In genomic region chr6:85675030-85675819, GRCh38 we compare ENCODE assay signal across 1 cellular context.
TF ChIP-seq lines count a peak whose summit lies in the region.

No MANE protein-coding gene starts in this region.

TF ChIP-seq in A549, 52 proteins besides CTCF, POLR2A, EP300 and RAD21 (continued from another document):
- TF ChIP-seq, protein P1, sequence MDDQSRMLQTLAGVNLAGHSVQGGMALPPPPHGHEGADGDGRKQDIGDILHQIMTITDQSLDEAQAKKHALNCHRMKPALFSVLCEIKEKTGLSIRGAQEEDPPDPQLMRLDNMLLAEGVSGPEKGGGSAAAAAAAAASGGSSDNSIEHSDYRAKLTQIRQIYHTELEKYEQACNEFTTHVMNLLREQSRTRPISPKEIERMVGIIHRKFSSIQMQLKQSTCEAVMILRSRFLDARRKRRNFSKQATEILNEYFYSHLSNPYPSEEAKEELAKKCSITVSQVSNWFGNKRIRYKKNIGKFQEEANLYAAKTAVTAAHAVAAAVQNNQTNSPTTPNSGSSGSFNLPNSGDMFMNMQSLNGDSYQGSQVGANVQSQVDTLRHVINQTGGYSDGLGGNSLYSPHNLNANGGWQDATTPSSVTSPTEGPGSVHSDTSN (IDR thresholded peaks at IDR 0.05) = 0 out of 2 replicates have a peak, but pooled peaks have one; percentile 11
- TF ChIP-seq CEBPB (IDR thresholded peaks at IDR 0.05) (no peak), SREBF2 (IDR thresholded peaks at IDR 0.05) (no peak), CHD2 (IDR thresholded peaks at IDR 0.05; ENCODE audit: low read length, partially characterized antibody) (no peak), TP53 (CRISPR knock-in tag; IDR thresholded peaks at IDR 0.05) (peak; percentile 11; the same call in 1 of the 2 replicates), HEYL (CRISPR knock-in tag; IDR thresholded peaks at IDR 0.05) (no peak), RFX5 (IDR thresholded peaks at IDR 0.05) (no peak), NR3C1 (IDR thresholded peaks at IDR 0.05) (no peak), FOXS1 (CRISPR knock-in tag; IDR thresholded peaks at IDR 0.05) (no peak), RNF2 (IDR thresholded peaks at IDR 0.05; ENCODE audit: borderline replicate concordance, low read depth) (no peak), TFCP2L1 (CRISPR knock-in tag; IDR thresholded peaks at IDR 0.05) (no peak), JUN (IDR thresholded peaks at IDR 0.05) (no peak; a peak in 1 of 5 replicates), ELK1 (IDR thresholded peaks at IDR 0.05; ENCODE audit: low read depth, low read length) (no peak), EHF (CRISPR knock-in tag; IDR thresholded peaks at IDR 0.05) (no peak), FOSL2 (IDR thresholded peaks at IDR 0.05) (no peak), FOSL2 (CRISPR knock-in tag; IDR thresholded peaks at IDR 0.05) (peak; percentile 32; the same call in 1 of the 2 replicates), CHD4 (IDR thresholded peaks at IDR 0.05; ENCODE audit: borderline replicate concordance) (no peak), MYC (IDR thresholded peaks at IDR 0.05; ENCODE audit: borderline replicate concordance, low read length) (no peak), HOXB5 (CRISPR knock-in tag; IDR thresholded peaks at IDR 0.05) (no peak; the same call in 1 of the 2 replicates), HDAC2 (IDR thresholded peaks at IDR 0.05) (no peak), FOSB (CRISPR knock-in tag; IDR thresholded peaks at IDR 0.05) (peak; percentile 23; the same call in 1 of the 2 replicates), SMC3 (IDR thresholded peaks at IDR 0.05) (no peak), RARB (CRISPR knock-in tag; IDR thresholded peaks at IDR 0.05) (peak; percentile 73)
- TF ChIP-seq, protein P2, sequence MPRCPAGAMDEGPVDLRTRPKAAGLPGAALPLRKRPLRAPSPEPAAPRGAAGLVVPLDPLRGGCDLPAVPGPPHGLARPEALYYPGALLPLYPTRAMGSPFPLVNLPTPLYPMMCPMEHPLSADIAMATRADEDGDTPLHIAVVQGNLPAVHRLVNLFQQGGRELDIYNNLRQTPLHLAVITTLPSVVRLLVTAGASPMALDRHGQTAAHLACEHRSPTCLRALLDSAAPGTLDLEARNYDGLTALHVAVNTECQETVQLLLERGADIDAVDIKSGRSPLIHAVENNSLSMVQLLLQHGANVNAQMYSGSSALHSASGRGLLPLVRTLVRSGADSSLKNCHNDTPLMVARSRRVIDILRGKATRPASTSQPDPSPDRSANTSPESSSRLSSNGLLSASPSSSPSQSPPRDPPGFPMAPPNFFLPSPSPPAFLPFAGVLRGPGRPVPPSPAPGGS (IDR thresholded peaks at IDR 0.05) = no peak
- TF ChIP-seq, protein P3, sequence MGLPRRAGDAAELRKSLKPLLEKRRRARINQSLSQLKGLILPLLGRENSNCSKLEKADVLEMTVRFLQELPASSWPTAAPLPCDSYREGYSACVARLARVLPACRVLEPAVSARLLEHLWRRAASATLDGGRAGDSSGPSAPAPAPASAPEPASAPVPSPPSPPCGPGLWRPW (IDR thresholded peaks at IDR 0.05) = no peak
